ENCODE assay signal across 19 cellular contexts in genomic region chr15:65089206-65089824, GRCh38. TPM values are rescaled to one million over a fixed set of nuclear protein-coding genes. Genes with fewer than 3 reads are reported as not detected.
DNase-seq lines count a peak whose midpoint lies in the region; ATAC-seq and TF ChIP-seq lines count a peak whose summit lies in the region.
"Had no signal": no experiment of that assay in that cellular context is flagged by ENCODE, and none has a peak within 500 bp of the region (broad histone marks: within the 10 kb centered on the region; RNA-seq: fewer than 3 reads in every experiment).

No MANE protein-coding gene starts in this region.

- no peaks in the 10 kb centered on the region for H3K27me3 Mint-ChIP-seq in activated naive CD8-positive, alpha-beta T cell treated with anti-CD3 and anti-CD28 coated beads, Interleukin-2, amount 50 U/mL, for 24 hours

- 40 to 41% methylated on average over 5 of the region's 5 CpGs for WGBS in heart right ventricle, 2 donors
- 29 to 63% methylated on average over 5 of the region's 5 CpGs for WGBS in thyroid gland, 2 donors

- H3K9me3 Mint-ChIP-seq in activated naive CD8-positive, alpha-beta T cell treated with anti-CD3 and anti-CD28 coated beads, Interleukin-2, amount 50 U/mL, for 24 hours: no peaks in the 10 kb centered on the region
- no peaks in the 10 kb centered on the region for H3K9me3 Mint-ChIP-seq in activated naive CD4-positive, alpha-beta T cell treated with anti-CD3 and anti-CD28 coated beads, Interleukin-2, amount 50 U/mL, for 72 hours
- H3K9me3 Mint-ChIP-seq: activated T-cell treated with anti-CD3 and anti-CD28 coated beads, Interleukin-2, amount 50 U/mL, for 72 hours had no signal

- TF ChIP-seq POLR2A in thyroid gland (IDR thresholded peaks at IDR 0.05): no peak

- no peaks in the 10 kb centered on the region for H3K36me3 Mint-ChIP-seq in activated naive CD8-positive, alpha-beta T cell treated with anti-CD3 and anti-CD28 coated beads, Interleukin-2, amount 50 U/mL, for 24 hours (ENCODE audit: low read depth)
- no peaks in the 10 kb centered on the region for H3K36me3 Mint-ChIP-seq in activated naive CD4-positive, alpha-beta T cell treated with anti-CD3 and anti-CD28 coated beads, Interleukin-2, amount 50 U/mL, for 72 hours

- H3K27ac ChIP-seq in heart right ventricle (peak overlapping the region; percentile 76 to 94 (median 90)), muscle layer of colon (ENCODE audit: low read depth, low read length) (peak overlapping the region; percentile 85), thyroid gland (peak overlapping the region; percentile 84 to 97 (median 89))
- H3K27ac ChIP-seq: GM23248 had no signal

- TF ChIP-seq CTCF in heart right ventricle (IDR thresholded peaks at IDR 0.05): no peak
- no peak for TF ChIP-seq CTCF in thyroid gland (IDR thresholded peaks at IDR 0.05)
- TF ChIP-seq CTCF in BE2C (IDR thresholded peaks at IDR 0.05; ENCODE audit: low read depth, low read length): no peak

- H3K4me3 ChIP-seq in heart right ventricle (no peak overlapping the region), muscle layer of colon (ENCODE audit: low read depth in 1 of 2, low read length in 2 of 2) (no peak overlapping the region), thyroid gland (replicated peaks in 1 of 3) (no peak overlapping the region), BE2C (ENCODE audit: low read depth, low read length) (no peak overlapping the region)
- H3K4me3 ChIP-seq: GM23248 had no signal

- intact Hi-C loops in heart right ventricle (cut with DNase I) (loop anchor here in 5 of 10 donors (5.0 to 10.0 kb wide), 3 partner anchors 37 to 57 kb away; no protein-coding TSS in a partner anchor), thyroid gland (cut with DNase I) (no loop called here)

- H3K4me1 ChIP-seq in heart right ventricle (peaks cover 10 to 77% (median 44%) of the 10 kb centered on the region in 9 donors), muscle layer of colon (ENCODE audit: insufficient read depth, low read length) (peaks cover 78% of the 10 kb centered on the region), thyroid gland (peaks cover 48 to 60% of the 10 kb centered on the region in 2 donors), BE2C (0 out of 2 replicates have a peak, but pooled peaks cover under 1% of the 10 kb centered on the region)

- H3K9me3 ChIP-seq in heart right ventricle: no peaks in the 10 kb centered on the region
- H3K9me3 ChIP-seq in muscle layer of colon (ENCODE audit: low read length): no peaks in the 10 kb centered on the region
- H3K9me3 ChIP-seq in thyroid gland: no peaks in the 10 kb centered on the region
- H3K9me3 ChIP-seq in BE2C: no peaks in the 10 kb centered on the region

- H3K36me3 ChIP-seq in heart right ventricle: peaks cover 0 to 4% (median 0%) of the 10 kb centered on the region in 9 donors
- H3K36me3 ChIP-seq in muscle layer of colon (ENCODE audit: insufficient read depth, low read length): no peaks in the 10 kb centered on the region
- H3K36me3 ChIP-seq in thyroid gland: no peaks in the 10 kb centered on the region
- H3K36me3 ChIP-seq in BE2C: no peaks in the 10 kb centered on the region

- no peak overlapping the region for H3K27ac Mint-ChIP-seq in activated naive CD8-positive, alpha-beta T cell treated with anti-CD3 and anti-CD28 coated beads, Interleukin-2, amount 50 U/mL, for 24 hours
- H3K27ac Mint-ChIP-seq in activated naive CD4-positive, alpha-beta T cell treated with anti-CD3 and anti-CD28 coated beads, Interleukin-2, amount 50 U/mL, for 72 hours: no peak overlapping the region
- H3K27ac Mint-ChIP-seq: activated T-cell treated with anti-CD3 and anti-CD28 coated beads, Interleukin-2, amount 50 U/mL, for 72 hours had no signal

- H3K27me3 ChIP-seq in heart right ventricle: no peaks in the 10 kb centered on the region
- H3K27me3 ChIP-seq in muscle layer of colon (ENCODE audit: control insufficient read depth in 1 of 2, insufficient read depth in 2 of 2, low read length in 2 of 2): no peaks in the 10 kb centered on the region
- H3K27me3 ChIP-seq in thyroid gland: no peaks in the 10 kb centered on the region
- H3K27me3 ChIP-seq in BE2C: no peaks in the 10 kb centered on the region

- DNase-seq in amniotic epithelial cell (ENCODE audit: low read depth) (peak; percentile 58), heart right ventricle (peak in 1 of 2 donors; percentile 72), thyroid gland (peak; percentile 87 to 89), iPS-NIHi11 (ENCODE audit: low spot score) (no peak), BE2C (no peak)
- DNase-seq in activated naive CD8-positive, alpha-beta T cell treated with anti-CD3 and anti-CD28 coated beads, Interleukin-2, amount 50 U/mL, for 24 hours: no peak
- no peak for DNase-seq in activated naive CD4-positive, alpha-beta T cell treated with anti-CD3 and anti-CD28 coated beads, Interleukin-2, amount 50 U/mL, for 72 hours (ENCODE audit: low spot score in 2 of 2)
- DNase-seq: activated CD4-positive, alpha-beta T cell treated with anti-CD3 and anti-CD28 coated beads, Interleukin-2, amount 50 U/mL, for 1 hour; activated T-cell treated with anti-CD3 and anti-CD28 coated beads, Interleukin-2, amount 50 U/mL, for 72 hours; C1 segment of cervical spinal cord; GM23248; NCI-H1694; NCI-H526; occipital lobe; T-helper 9 cell had no signal

- no peak overlapping the region for H3K9ac ChIP-seq in muscle layer of colon (ENCODE audit: low read length)
- H3K9ac ChIP-seq: GM23248 had no signal

- no peaks in the 10 kb centered on the region for H3K4me1 Mint-ChIP-seq in activated naive CD8-positive, alpha-beta T cell treated with anti-CD3 and anti-CD28 coated beads, Interleukin-2, amount 50 U/mL, for 24 hours

- H3K4me3 Mint-ChIP-seq in activated naive CD8-positive, alpha-beta T cell treated with anti-CD3 and anti-CD28 coated beads, Interleukin-2, amount 50 U/mL, for 24 hours: no peak overlapping the region
- H3K4me3 Mint-ChIP-seq: activated T-cell treated with anti-CD3 and anti-CD28 coated beads, Interleukin-2, amount 50 U/mL, for 72 hours had no signal

- ATAC-seq in heart right ventricle: peak in 6 of 8 donors; percentile 10 to 28 (median 16)
- no peak for ATAC-seq in activated naive CD8-positive, alpha-beta T cell treated with anti-CD3 and anti-CD28 coated beads, Interleukin-2, amount 50 U/mL, for 24 hours
- no peak for ATAC-seq in activated naive CD4-positive, alpha-beta T cell treated with anti-CD3 and anti-CD28 coated beads, Interleukin-2, amount 50 U/mL, for 72 hours
- ATAC-seq: activated T-cell treated with anti-CD3 and anti-CD28 coated beads, Interleukin-2, amount 50 U/mL, for 72 hours had no signal

RNA-seq across cellular contexts. Expression of gene KBTBD13, which starts 12.8 kb away (rescaled TPM):
- total RNA-seq in heart right ventricle: 10 to 100 TPM in 3 of 10 donors, 1 to 10 TPM in 7; 4.1 to 20.5 (median 4.6) TPM
- polyA plus RNA-seq in heart right ventricle: 1 to 10 TPM in 1 of 2 donors, under 1 TPM in 1; 0.84 to 7.8 TPM
- total RNA-seq in thyroid gland: not detected
- not detected for total RNA-seq in activated naive CD4-positive, alpha-beta T cell treated with anti-CD3 and anti-CD28 coated beads, Interleukin-2, amount 50 U/mL, for 72 hours
- polyA plus RNA-seq in BE2C (2012; ENCODE audit: insufficient read depth, insufficient read length, low read depth): not detected
- total RNA-seq: activated T-cell treated with anti-CD3 and anti-CD28 coated beads, Interleukin-2, amount 50 U/mL, for 72 hours; astrocyte; Daoy; GM23248; lung microvascular endothelial cell; occipital lobe had no signal
- polyA plus RNA-seq: GM23248 had no signal

RNA-seq across cellular contexts. Expression of gene RASL12, which starts 21.5 kb away (rescaled TPM):
- total RNA-seq in heart right ventricle (10 to 100 TPM in 7 of 10 donors, 1 to 10 TPM in 3; 4.4 to 20.1 (median 11.8) TPM), thyroid gland (10 to 100 TPM in 1 of 4 donors, 1 to 10 TPM in 3; 5.1 to 12.5 (median 7.7) TPM)
- polyA plus RNA-seq in heart right ventricle: 10 to 100 TPM; 13.1 to 18.7 TPM
- not detected for total RNA-seq in activated naive CD4-positive, alpha-beta T cell treated with anti-CD3 and anti-CD28 coated beads, Interleukin-2, amount 50 U/mL, for 72 hours
- 0.36 TPM for polyA plus RNA-seq in BE2C (2012; ENCODE audit: insufficient read depth, insufficient read length, low read depth)
- total RNA-seq: activated T-cell treated with anti-CD3 and anti-CD28 coated beads, Interleukin-2, amount 50 U/mL, for 72 hours; GM23248; lung microvascular endothelial cell had no signal
- polyA plus RNA-seq: GM23248 had no signal

RNA-seq across cellular contexts. Expression of gene UBAP1L, which starts 25.7 kb away (rescaled TPM):
- total RNA-seq in heart right ventricle (1 to 10 TPM in 9 of 10 donors, under 1 TPM in 1; 0.88 to 2.3 (median 1.6) TPM), thyroid gland (10 to 100 TPM in 1 of 4 donors, 1 to 10 TPM in 3; 8.1 to 12.6 (median 8.8) TPM)
- polyA plus RNA-seq in heart right ventricle: 1 to 10 TPM in 1 of 2 donors, under 1 TPM in 1; 0.65 to 5.3 TPM
- 1 to 10 TPM; 2.2 to 4.8 TPM for total RNA-seq in activated naive CD4-positive, alpha-beta T cell treated with anti-CD3 and anti-CD28 coated beads, Interleukin-2, amount 50 U/mL, for 72 hours
- 4.0 TPM for polyA plus RNA-seq in BE2C (2012; ENCODE audit: insufficient read depth, insufficient read length, low read depth)

RNA-seq across cellular contexts. Expression of gene SLC51B, which starts 44.1 kb away (rescaled TPM):
- total RNA-seq in heart right ventricle: not detected
- polyA plus RNA-seq in heart right ventricle: under 1 TPM in 1 of 2 donors, not detected in 1; 0.43 TPM
- not detected for total RNA-seq in thyroid gland
- not detected for total RNA-seq in activated naive CD4-positive, alpha-beta T cell treated with anti-CD3 and anti-CD28 coated beads, Interleukin-2, amount 50 U/mL, for 72 hours
- polyA plus RNA-seq in BE2C (2012; ENCODE audit: insufficient read depth, insufficient read length, low read depth): not detected
- total RNA-seq: activated T-cell treated with anti-CD3 and anti-CD28 coated beads, Interleukin-2, amount 50 U/mL, for 72 hours; astrocyte; Daoy; GM23248; lung microvascular endothelial cell; occipital lobe had no signal
- polyA plus RNA-seq: GM23248 had no signal

RNA-seq across cellular contexts. Expression of gene PDCD7, which starts 44.3 kb away (rescaled TPM):
- total RNA-seq in heart right ventricle (10 to 100 TPM; 12.5 to 25.1 (median 16.1) TPM), thyroid gland (10 to 100 TPM; 27.5 to 43.4 (median 32.9) TPM)
- 10 to 100 TPM in 1 of 2 donors, 1 to 10 TPM in 1; 9.0 to 15.7 TPM for polyA plus RNA-seq in heart right ventricle
- 10 to 100 TPM; 34.2 to 36.6 TPM for total RNA-seq in activated naive CD4-positive, alpha-beta T cell treated with anti-CD3 and anti-CD28 coated beads, Interleukin-2, amount 50 U/mL, for 72 hours
- polyA plus RNA-seq in BE2C (2012; ENCODE audit: insufficient read depth, insufficient read length, low read depth): 19.6 TPM

Comparison
In these comparisons a context has a peak if more than half of its experiments do, and no peak if none do; other contexts are left out.
1. DNase-seq: peak in amniotic epithelial cell (single experiment) and thyroid gland (2 of 2); none in activated naive CD8-positive, alpha-beta T cell treated with anti-CD3 and anti-CD28 coated beads, Interleukin-2, amount 50 U/mL, for 24 hours (single experiment), iPS-NIHi11 (single experiment), activated naive CD4-positive, alpha-beta T cell treated with anti-CD3 and anti-CD28 coated beads, Interleukin-2, amount 50 U/mL, for 72 hours (0 of 2) and BE2C (single experiment).
2. ATAC-seq: peak in heart right ventricle (6 of 8); none in activated naive CD8-positive, alpha-beta T cell treated with anti-CD3 and anti-CD28 coated beads, Interleukin-2, amount 50 U/mL, for 24 hours (single experiment) and activated naive CD4-positive, alpha-beta T cell treated with anti-CD3 and anti-CD28 coated beads, Interleukin-2, amount 50 U/mL, for 72 hours (0 of 2).
3. RNA of gene KBTBD13, which starts 12.8 kb away (total RNA-seq): 4.1 to 20.5 TPM in heart right ventricle; not detected in thyroid gland and not detected in activated naive CD4-positive, alpha-beta T cell treated with anti-CD3 and anti-CD28 coated beads, Interleukin-2, amount 50 U/mL, for 72 hours; every median in the first group is over 4 times any median in the second.
4. RNA of gene RASL12, which starts 21.5 kb away (total RNA-seq): 4.4 to 20.1 TPM in heart right ventricle and 5.1 to 12.5 TPM in thyroid gland; not detected in activated naive CD4-positive, alpha-beta T cell treated with anti-CD3 and anti-CD28 coated beads, Interleukin-2, amount 50 U/mL, for 72 hours; every median in the first group is over 4 times any median in the second.
5. Peak in every context shown above with its lines, with median percentiles within 50 percentile points of each other: H3K27ac ChIP-seq.